ENCODE assay signal across 14 cellular contexts in the genomic region with DNA sequence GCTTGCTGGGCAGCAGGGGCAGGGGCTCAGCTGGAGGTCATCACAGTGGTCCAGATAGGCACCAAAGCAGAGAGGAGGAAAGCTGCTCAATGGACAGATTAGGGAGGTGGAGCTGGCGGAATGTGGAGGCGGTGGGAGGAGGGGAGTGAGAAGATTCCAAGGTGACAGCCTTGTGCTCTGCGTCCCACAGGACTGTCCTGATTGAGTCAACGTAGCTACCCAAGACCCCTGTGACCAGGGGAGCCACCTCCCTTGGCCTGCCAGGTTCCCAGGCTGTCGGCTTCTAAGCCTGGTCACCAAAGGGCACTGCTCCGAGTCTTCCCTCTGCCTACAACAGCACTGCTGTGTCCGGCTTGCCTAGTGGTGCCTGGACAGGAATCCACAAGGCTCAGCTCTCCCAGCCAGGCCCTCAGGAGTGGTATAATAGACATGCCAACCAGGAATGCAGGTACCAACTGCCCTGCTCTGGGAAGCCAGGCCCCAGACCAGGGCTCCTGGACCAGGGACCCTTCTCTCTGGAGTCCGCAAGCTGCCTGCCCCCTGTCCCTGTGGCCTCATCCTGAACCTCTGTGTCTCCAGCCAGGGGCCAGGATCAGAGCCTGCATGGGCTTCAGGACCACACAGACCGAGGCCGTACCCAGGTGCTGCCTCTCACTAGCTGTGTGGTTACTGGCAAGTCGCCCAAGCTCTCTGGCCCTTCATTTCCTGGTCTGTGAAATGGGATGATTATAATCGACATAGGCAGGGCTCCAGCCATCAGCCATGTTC.
DNase-seq lines count a peak whose midpoint lies in the region; ATAC-seq and TF ChIP-seq lines count a peak whose summit lies in the region.
"Had no signal": no experiment of that assay in that cellular context is flagged by ENCODE, and none has a peak within 500 bp of the region (broad histone marks: within the 10 kb centered on the region; RNA-seq: fewer than 3 reads in every experiment).

No MANE protein-coding gene starts in this region.

- intact Hi-C loops in CD4-positive, alpha-beta memory T cell (cut with micrococcal nuclease): no loop called here
- intact Hi-C loops in activated CD8-positive, alpha-beta T cell treated with anti-CD3 and anti-CD28 coated beads for 36 hours (cut with micrococcal nuclease): no loop called here
- intact Hi-C loops in testis (cut with DNase I; ENCODE audit: low total_unique reads): no loop called here

- peak overlapping the region in 2 of 8 donors; percentile 16 to 32 for H3K4me3 Mint-ChIP-seq in CD4-positive, alpha-beta memory T cell
- H3K4me3 Mint-ChIP-seq in activated CD8-positive, alpha-beta T cell treated with anti-CD3 and anti-CD28 coated beads for 36 hours: no peak overlapping the region
- no peak overlapping the region for H3K4me3 Mint-ChIP-seq in memory B cell

- CTCF ChIA-PET in CD4-positive, alpha-beta memory T cell (lab: Charles Lee; ENCODE audit: partially characterized antibody): interaction anchor here (0.7 to 13.2 kb wide), 3 partner anchors 53 to 64 kb away, joined by 4 to 248 read pairs (median 5); a partner anchor contains a TSS
- CTCF ChIA-PET in activated CD8-positive, alpha-beta T cell treated with anti-CD3 and anti-CD28 coated beads for 36 hours (lab: Charles Lee): interaction anchor here (0.8 to 1.8 kb wide), 3 partner anchors 12 to 69 kb away, joined by 3 to 4 read pairs (median 3); no protein-coding TSS in a partner anchor

- no peak for TF ChIP-seq CTCF in activated CD8-positive, alpha-beta T cell treated with anti-CD3 and anti-CD28 coated beads for 36 hours (IDR thresholded peaks at IDR 0.05)
- TF ChIP-seq CTCF in testis (IDR thresholded peaks at IDR 0.05) (no peak), osteoblast (IDR thresholded peaks at IDR 0.05; ENCODE audit: extremely low read depth, low read depth, low read length) (no peak)

- ATAC-seq in activated CD8-positive, alpha-beta T cell treated with anti-CD3 and anti-CD28 coated beads for 36 hours: no peak
- no peak for ATAC-seq in memory B cell (ENCODE audit: low read depth)

- H3K4me2 ChIP-seq in BLaER1: no peak overlapping the region; the same call in 1 of the 2 replicates
- H3K4me2 ChIP-seq in osteoblast (ENCODE audit: insufficient read depth, low read length): no peak overlapping the region
- H3K4me2 ChIP-seq: SK-N-SH had no signal

- H3K9me3 Mint-ChIP-seq in CD4-positive, alpha-beta memory T cell: peaks cover 0 to 3% (median 0%) of the 10 kb centered on the region in 8 donors
- H3K9me3 Mint-ChIP-seq in activated CD8-positive, alpha-beta T cell treated with anti-CD3 and anti-CD28 coated beads for 36 hours: peaks cover 6% of the 10 kb centered on the region
- no peaks in the 10 kb centered on the region for H3K9me3 Mint-ChIP-seq in memory B cell

- H3K36me3 Mint-ChIP-seq in CD4-positive, alpha-beta memory T cell: peaks cover 38 to 51% of the 10 kb centered on the region in 2 donors
- H3K36me3 Mint-ChIP-seq in activated CD8-positive, alpha-beta T cell treated with anti-CD3 and anti-CD28 coated beads for 36 hours (ENCODE audit: low read depth): peaks cover 60% of the 10 kb centered on the region
- H3K36me3 Mint-ChIP-seq in memory B cell: peaks cover 26% of the 10 kb centered on the region

- H3K4me1 Mint-ChIP-seq in CD4-positive, alpha-beta memory T cell: peaks cover 36 to 83% (median 58%) of the 10 kb centered on the region in 4 donors
- H3K4me1 Mint-ChIP-seq in activated CD8-positive, alpha-beta T cell treated with anti-CD3 and anti-CD28 coated beads for 36 hours (ENCODE audit: low read depth): peaks cover 50% of the 10 kb centered on the region
- peaks cover 20% of the 10 kb centered on the region for H3K4me1 Mint-ChIP-seq in memory B cell

- POLR2A ChIA-PET in CD4-positive, alpha-beta memory T cell (lab: Charles Lee; ENCODE audit: partially characterized antibody): interaction anchor here (0.6 to 16.4 kb wide), 3 partner anchors 12 to 61 kb away, joined by 3 to 597 read pairs (median 3); a partner anchor contains a TSS
- POLR2A ChIA-PET in activated CD8-positive, alpha-beta T cell treated with anti-CD3 and anti-CD28 coated beads for 36 hours (lab: Charles Lee): interaction anchor here (0.7 to 0.9 kb wide), 2 partner anchors 55 to 58 kb away, joined by 3 read pairs; no protein-coding TSS in a partner anchor

- DNase-seq in CD4-positive, alpha-beta memory T cell: no peak
- DNase-seq in activated CD8-positive, alpha-beta T cell treated with anti-CD3 and anti-CD28 coated beads for 36 hours: no peak
- DNase-seq in memory B cell (ENCODE audit: low spot score in 2 of 2): no peak
- no peak for DNase-seq in OCI-M2 (lab: John Stamatoyannopoulos, UW; ENCODE audit: unreplicated experiment)
- no peak for DNase-seq in testis
- no peak for DNase-seq in osteoblast (ENCODE audit: insufficient read length, low spot score, missing footprints)
- DNase-seq: amniotic stem cell, KG1, midbrain, NCI-H1417, OCI-M1, SK-N-SH had no signal

- H3K4me1 ChIP-seq in BLaER1 (peaks cover 72% of the 10 kb centered on the region), testis (peaks cover 24% of the 10 kb centered on the region), osteoblast (ENCODE audit: insufficient read depth, low read length) (peaks cover 5% of the 10 kb centered on the region)
- peaks cover 78% of the 10 kb centered on the region for H3K4me1 ChIP-seq in CD4-positive, alpha-beta memory T cell (ENCODE audit: insufficient read depth, low read length)
- H3K4me1 ChIP-seq: parathyroid adenoma had no signal

- H3K27me3 ChIP-seq in BLaER1: no peaks in the 10 kb centered on the region
- H3K27me3 ChIP-seq in CD4-positive, alpha-beta memory T cell (ENCODE audit: insufficient read depth, low read length): no peaks in the 10 kb centered on the region
- no peaks in the 10 kb centered on the region for H3K27me3 ChIP-seq in testis
- H3K27me3 ChIP-seq in osteoblast (ENCODE audit: insufficient read depth, low read length): no peaks in the 10 kb centered on the region

- H3K27ac ChIP-seq in BLaER1 (peak overlapping the region; percentile 49), testis (no peak overlapping the region), osteoblast (ENCODE audit: low read depth, low read length) (no peak overlapping the region)
- no peak overlapping the region for H3K27ac ChIP-seq in CD4-positive, alpha-beta memory T cell (ENCODE audit: low read depth, low read length)
- H3K27ac ChIP-seq: parathyroid adenoma had no signal

- 0 out of 2 replicates have a peak overlapping the region, but pooled peaks have one; percentile 10 for H3K9ac ChIP-seq in BLaER1
- H3K9ac ChIP-seq: parathyroid adenoma, SK-N-SH had no signal

- no peak overlapping the region for H3K4me3 ChIP-seq in BLaER1
- no peak overlapping the region for H3K4me3 ChIP-seq in CD4-positive, alpha-beta memory T cell (ENCODE audit: low read length in 2 of 2)
- no peak overlapping the region for H3K4me3 ChIP-seq in testis
- no peak overlapping the region for H3K4me3 ChIP-seq in osteoblast (ENCODE audit: insufficient read depth, low read length)

- TF ChIP-seq POLR2A in testis (IDR thresholded peaks at IDR 0.05): no peak

- WGBS in testis, 2 donors: 71 to 90% methylated on average over 9 to 12 of the region's 12 CpGs

- no peaks in the 10 kb centered on the region for H3K27me3 Mint-ChIP-seq in CD4-positive, alpha-beta memory T cell
- H3K27me3 Mint-ChIP-seq in activated CD8-positive, alpha-beta T cell treated with anti-CD3 and anti-CD28 coated beads for 36 hours: no peaks in the 10 kb centered on the region
- H3K27me3 Mint-ChIP-seq in memory B cell: no peaks in the 10 kb centered on the region

- peak overlapping the region; percentile 50 to 84 (median 71) for H3K27ac Mint-ChIP-seq in CD4-positive, alpha-beta memory T cell
- peak overlapping the region; percentile 73 for H3K27ac Mint-ChIP-seq in activated CD8-positive, alpha-beta T cell treated with anti-CD3 and anti-CD28 coated beads for 36 hours
- peak overlapping the region; percentile 50 for H3K27ac Mint-ChIP-seq in memory B cell

- no peak overlapping the region for H2AFZ ChIP-seq in osteoblast (ENCODE audit: low read length)
- H2AFZ ChIP-seq: parathyroid adenoma had no signal

- H3K36me3 ChIP-seq in BLaER1 (peaks cover 83% of the 10 kb centered on the region), testis (ENCODE audit: low read depth, missing control alignments) (no peaks in the 10 kb centered on the region), osteoblast (ENCODE audit: insufficient read depth, low read length) (peaks cover 16% of the 10 kb centered on the region)
- H3K36me3 ChIP-seq in CD4-positive, alpha-beta memory T cell (ENCODE audit: insufficient read depth, low read length): peaks cover 30% of the 10 kb centered on the region

- H3K79me2 ChIP-seq in osteoblast (ENCODE audit: insufficient read depth, low read length): peaks cover 21% of the 10 kb centered on the region
- H3K79me2 ChIP-seq: parathyroid adenoma had no signal

- peaks cover 14% of the 10 kb centered on the region for H3K9me3 ChIP-seq in BLaER1
- H3K9me3 ChIP-seq in CD4-positive, alpha-beta memory T cell (ENCODE audit: control insufficient read depth in 1 of 2, low read length in 2 of 2): no peaks in the 10 kb centered on the region
- H3K9me3 ChIP-seq in testis: no peaks in the 10 kb centered on the region
- H3K9me3 ChIP-seq in osteoblast (ENCODE audit: low read depth, low read length): no peaks in the 10 kb centered on the region
- H3K9me3 ChIP-seq: SK-N-SH had no signal

- H4K20me1 ChIP-seq in BLaER1 (peaks cover 42% of the 10 kb centered on the region), osteoblast (ENCODE audit: insufficient read depth, low read length) (peaks cover 2% of the 10 kb centered on the region)
